In the genomic region with DNA sequence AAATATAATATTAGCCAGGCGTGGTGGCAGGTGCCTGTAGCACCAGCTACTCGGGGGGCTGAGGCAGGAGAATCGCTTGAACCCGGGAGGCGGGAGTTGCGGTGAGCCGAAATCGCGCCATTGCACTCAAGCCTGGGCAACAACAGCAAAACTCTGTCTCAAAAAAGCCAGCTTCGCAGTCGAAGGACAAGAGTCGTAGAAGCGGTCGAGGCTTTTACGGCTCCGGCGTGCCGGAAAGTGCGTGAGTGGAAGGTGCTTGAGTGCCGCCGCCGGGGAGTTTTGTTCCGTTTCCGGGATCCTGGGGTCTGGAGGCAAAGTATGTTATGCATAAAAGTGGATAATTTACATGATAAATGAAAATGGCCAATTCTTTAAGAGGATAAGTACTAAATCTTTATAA, we compare ENCODE assay signal across 1 cellular context.
TF ChIP-seq lines count a peak whose summit lies in the region.

No MANE protein-coding gene starts in this region.

TF ChIP-seq in K562, 482 proteins besides CTCF, POLR2A, EP300 and RAD21 (continued from another document):
- TF ChIP-seq, protein P1, sequence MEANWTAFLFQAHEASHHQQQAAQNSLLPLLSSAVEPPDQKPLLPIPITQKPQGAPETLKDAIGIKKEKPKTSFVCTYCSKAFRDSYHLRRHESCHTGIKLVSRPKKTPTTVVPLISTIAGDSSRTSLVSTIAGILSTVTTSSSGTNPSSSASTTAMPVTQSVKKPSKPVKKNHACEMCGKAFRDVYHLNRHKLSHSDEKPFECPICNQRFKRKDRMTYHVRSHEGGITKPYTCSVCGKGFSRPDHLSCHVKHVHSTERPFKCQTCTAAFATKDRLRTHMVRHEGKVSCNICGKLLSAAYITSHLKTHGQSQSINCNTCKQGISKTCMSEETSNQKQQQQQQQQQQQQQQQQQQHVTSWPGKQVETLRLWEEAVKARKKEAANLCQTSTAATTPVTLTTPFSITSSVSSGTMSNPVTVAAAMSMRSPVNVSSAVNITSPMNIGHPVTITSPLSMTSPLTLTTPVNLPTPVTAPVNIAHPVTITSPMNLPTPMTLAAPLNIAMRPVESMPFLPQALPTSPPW (CRISPR knock-in tag; IDR thresholded peaks at IDR 0.05): no peak
- TF ChIP-seq ZNF75A (CRISPR knock-in tag; IDR thresholded peaks at IDR 0.05) (no peak), TAF7 (tag; IDR thresholded peaks at IDR 0.05) (no peak), SREBF2 (CRISPR knock-in tag; IDR thresholded peaks at IDR 0.05) (no peak)
- TF ChIP-seq, protein P2, sequence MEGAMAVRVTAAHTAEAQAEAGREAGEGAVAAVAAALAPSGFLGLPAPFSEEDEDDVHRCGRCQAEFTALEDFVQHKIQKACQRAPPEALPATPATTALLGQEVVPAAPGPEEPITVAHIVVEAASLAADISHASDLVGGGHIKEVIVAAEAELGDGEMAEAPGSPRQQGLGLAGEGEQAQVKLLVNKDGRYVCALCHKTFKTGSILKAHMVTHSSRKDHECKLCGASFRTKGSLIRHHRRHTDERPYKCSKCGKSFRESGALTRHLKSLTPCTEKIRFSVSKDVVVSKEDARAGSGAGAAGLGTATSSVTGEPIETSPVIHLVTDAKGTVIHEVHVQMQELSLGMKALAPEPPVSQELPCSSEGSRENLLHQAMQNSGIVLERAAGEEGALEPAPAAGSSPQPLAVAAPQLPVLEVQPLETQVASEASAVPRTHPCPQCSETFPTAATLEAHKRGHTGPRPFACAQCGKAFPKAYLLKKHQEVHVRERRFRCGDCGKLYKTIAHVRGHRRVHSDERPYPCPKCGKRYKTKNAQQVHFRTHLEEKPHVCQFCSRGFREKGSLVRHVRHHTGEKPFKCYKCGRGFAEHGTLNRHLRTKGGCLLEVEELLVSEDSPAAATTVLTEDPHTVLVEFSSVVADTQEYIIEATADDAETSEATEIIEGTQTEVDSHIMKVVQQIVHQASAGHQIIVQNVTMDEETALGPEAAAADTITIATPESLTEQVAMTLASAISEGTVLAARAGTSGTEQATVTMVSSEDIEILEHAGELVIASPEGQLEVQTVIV (CRISPR knock-in tag; IDR thresholded peaks at IDR 0.05; ENCODE audit: borderline replicate concordance): 0 out of 2 replicates have a peak, but pooled peaks have one; percentile 59
